Comparison of ENCODE assay signal across 24 cellular contexts in genomic region chr2:16828828-16829160, GRCh38.
A peak's percentile ranks its signal among the peaks of the same experiment; 100 is the strongest.
DNase-seq lines count a peak whose midpoint lies in the region; ATAC-seq, FAIRE-seq and TF ChIP-seq lines count a peak whose summit lies in the region.
"Had no signal": no experiment of that assay in that cellular context is flagged by ENCODE, and none has a peak within 500 bp of the region (broad histone marks: within the 10 kb centered on the region; RNA-seq: fewer than 3 reads in every experiment).

No MANE protein-coding gene starts in this region.

- ATAC-seq in HG03045 (IDR thresholded peaks at IDR 0.05; ENCODE audit: unreplicated experiment) = no peak
- ATAC-seq: A549 had no signal

- FAIRE-seq in bronchial epithelial cell (lab: Jason Lieb, UNC) (no peak), keratinocyte (lab: Jason Lieb, UNC) (no peak)
- FAIRE-seq: A549, GM12892 had no signal

- no peaks in the 10 kb centered on the region for H3K9me2 ChIP-seq in SK-N-SH

- H3K27ac Mint-ChIP-seq in MCF 10A (ENCODE audit: low read depth, unreplicated experiment) = no peak overlapping the region
- H3K27ac Mint-ChIP-seq: CD4-positive, alpha-beta T cell; HFFc6 had no signal

- no peaks in the 10 kb centered on the region for H3K36me3 ChIP-seq in breast epithelium
- no peaks in the 10 kb centered on the region for H3K36me3 ChIP-seq in bronchial epithelial cell (ENCODE audit: control insufficient read depth, insufficient read depth, low read length)
- H3K36me3 ChIP-seq in keratinocyte (ENCODE audit: control insufficient read depth in 2 of 2, extremely low read depth in 1 of 2, insufficient read depth in 2 of 2, low read length in 2 of 2) = no peaks in the 10 kb centered on the region
- H3K36me3 ChIP-seq in SK-N-SH (replicated peaks in 1 of 2; ENCODE audit: control insufficient read depth in 1 of 2, insufficient read depth in 2 of 2, low read length in 1 of 2) = no peaks in the 10 kb centered on the region

- H3K4me2 ChIP-seq in keratinocyte (ENCODE audit: control insufficient read depth, extremely low read depth, insufficient read depth, low read depth, low read length) (peak overlapping the region; percentile 67), SK-N-SH (no peak overlapping the region)
- H3K4me2 ChIP-seq: A549 had no signal

- TF ChIP-seq RAD21 in SK-N-SH (IDR thresholded peaks at IDR 0.05; ENCODE audit: low read length) = no peak

- no peak overlapping the region for H3K4me3 Mint-ChIP-seq in MCF 10A (ENCODE audit: unreplicated experiment)
- H3K4me3 Mint-ChIP-seq: CD4-positive, alpha-beta T cell; HFFc6 had no signal

- H3K9me1 ChIP-seq in keratinocyte (ENCODE audit: control insufficient read depth, extremely low read depth, insufficient read depth, low read length) = no peaks in the 10 kb centered on the region

- H3K27ac ChIP-seq in breast epithelium = no peak overlapping the region
- H3K27ac ChIP-seq in keratinocyte (ENCODE audit: control insufficient read depth, insufficient read depth, low read length) = peak overlapping the region; percentile 8
- H3K27ac ChIP-seq in SK-N-SH (ENCODE audit: low read depth in 2 of 2, low read length in 1 of 2) = no peak overlapping the region
- H3K27ac ChIP-seq: A549 had no signal

- no peaks in the 10 kb centered on the region for H3K27me3 Mint-ChIP-seq in MCF 10A (ENCODE audit: insufficient read depth, unreplicated experiment)
- H3K27me3 Mint-ChIP-seq: CD4-positive, alpha-beta T cell had no signal

- CTCF ChIA-PET in MCF 10A (lab: Yijun Ruan, JAX) (interaction anchor here (0.7 to 1.5 kb wide), 4 partner anchors 55 to 628 kb away, joined by 3 to 4 read pairs (median 3); no protein-coding TSS in a partner anchor), SK-N-SH (lab: Yijun Ruan, JAX) (interaction anchor here (1.2 to 1.3 kb wide), 3 partner anchors 9 to 481 kb away, joined by 3 to 4 read pairs (median 3); no protein-coding TSS in a partner anchor)

- 4% methylated on average over 3 of the region's 3 CpGs for WGBS in SK-N-SH (ENCODE audit: low lambda C conversion rate)

- H3K4me1 ChIP-seq in breast epithelium (no peaks in the 10 kb centered on the region), keratinocyte (ENCODE audit: control insufficient read depth, extremely low read depth, insufficient read depth, low read length) (peaks cover 15% of the 10 kb centered on the region), SK-N-SH (ENCODE audit: control insufficient read depth in 1 of 2, insufficient read depth in 2 of 2, low read depth in 1 of 2, low read length in 1 of 2) (peaks cover 0 to 2% of the 10 kb centered on the region in 2 experiments; a peak in 1 of 4 replicates)
- H3K4me1 ChIP-seq: A549, Caco-2 had no signal

- POLR2A ChIA-PET in MCF 10A (lab: Yijun Ruan, JAX) (interaction anchor here (0.6 kb wide), 1 partner anchor 17 kb away, joined by 3 read pairs; no protein-coding TSS in a partner anchor), SK-N-SH (lab: Yijun Ruan, JAX) (no interaction called here)

- H3K36me3 Mint-ChIP-seq in MCF 10A (ENCODE audit: insufficient read depth, unreplicated experiment) = no peaks in the 10 kb centered on the region

- H3K27me3 ChIP-seq in breast epithelium = no peaks in the 10 kb centered on the region
- H3K27me3 ChIP-seq in bronchial epithelial cell (ENCODE audit: control insufficient read depth, insufficient read depth, low read length) = no peaks in the 10 kb centered on the region
- H3K27me3 ChIP-seq in keratinocyte (ENCODE audit: control insufficient read depth, extremely low read depth, insufficient read depth, low read length) = no peaks in the 10 kb centered on the region
- no peaks in the 10 kb centered on the region for H3K27me3 ChIP-seq in SK-N-SH (ENCODE audit: insufficient read depth)

- H4K20me1 ChIP-seq in keratinocyte (ENCODE audit: control insufficient read depth, extremely low read depth, insufficient read depth, low read length) = no peaks in the 10 kb centered on the region
- no peaks in the 10 kb centered on the region for H4K20me1 ChIP-seq in SK-N-SH (ENCODE audit: insufficient read depth)

- TF ChIP-seq CTCF in MCF 10A (IDR thresholded peaks at IDR 0.05; ENCODE audit: unreplicated experiment) (no peak), breast epithelium (IDR thresholded peaks at IDR 0.05) (no peak), bronchial epithelial cell (IDR thresholded peaks at IDR 0.05; ENCODE audit: insufficient read depth, low read length, severe bottlenecking) (no peak), keratinocyte (optimal IDR thresholded peaks at IDR 0.05 in 1 of 3, IDR thresholded peaks at IDR 0.05 in 1 of 3, conservative IDR thresholded peaks at IDR 0.05 in 1 of 3; ENCODE audit: extremely low read depth in 1 of 3, insufficient read depth in 2 of 3, low read length in 3 of 3) (peak in 1 of 3 experiments; percentile 17), SK-N-SH (IDR thresholded peaks at IDR 0.05) (no peak)

- dilution Hi-C loops in keratinocyte (cut with MboI; ENCODE audit: extremely low pct_ligation_motif_present, low sequenced_read_pairs) = no loop called here

- no peaks in the 10 kb centered on the region for H3K79me2 ChIP-seq in keratinocyte (ENCODE audit: control insufficient read depth, insufficient read depth, low read length)
- H3K79me2 ChIP-seq in SK-N-SH (ENCODE audit: insufficient read depth) = no peaks in the 10 kb centered on the region

- no peaks in the 10 kb centered on the region for H3K9me3 ChIP-seq in breast epithelium
- H3K9me3 ChIP-seq in keratinocyte (ENCODE audit: control insufficient read depth, low read depth, low read length) = no peaks in the 10 kb centered on the region
- no peaks in the 10 kb centered on the region for H3K9me3 ChIP-seq in SK-N-SH
- H3K9me3 ChIP-seq: A549, Caco-2 had no signal

- H3K4me1 Mint-ChIP-seq in MCF 10A (ENCODE audit: insufficient read depth, unreplicated experiment) = no peaks in the 10 kb centered on the region

- intact Hi-C loops in MCF 10A (cut with micrococcal nuclease) = no loop called here
- intact Hi-C loops in breast epithelium (cut with DNase I; ENCODE audit: low total_unique reads) = no loop called here

- H3K9ac ChIP-seq in keratinocyte (ENCODE audit: control insufficient read depth, extremely low read depth, insufficient read depth, low read length) (peak overlapping the region; percentile 9), SK-N-SH (no peak overlapping the region)

- no peak for TF ChIP-seq POLR2A in breast epithelium (IDR thresholded peaks at IDR 0.05)

- H3K9me3 Mint-ChIP-seq in MCF 10A (ENCODE audit: unreplicated experiment) = peaks cover 17% of the 10 kb centered on the region
- H3K9me3 Mint-ChIP-seq: CD4-positive, alpha-beta T cell had no signal

- peak; percentile 13 for DNase-seq in MCF 10A (ENCODE audit: unreplicated experiment)
- DNase-seq in breast epithelium (ENCODE audit: low spot score in 2 of 2) = no peak
- peak; percentile 7 for DNase-seq in bronchial epithelial cell (ENCODE audit: low read depth)
- DNase-seq in keratinocyte (ENCODE audit: low read depth, low spot score) = no peak
- DNase-seq in stimulated activated CD4-positive, alpha-beta T cell treated with anti-CD3 and anti-CD28 coated beads, Interleukin-15, amount 100 ng/mL, for 24 hours = no peak
- no peak for DNase-seq in anterior cingulate cortex (lab: John Stamatoyannopoulos, UW)
- no peak for DNase-seq in SK-N-SH
- DNase-seq: Caco-2; CD4-positive, alpha-beta T cell; HFFc6; IMR-90; Karpas-422; MM.1S; NCI-H1092; NCI-H146; NCI-H2029 treated with DMSO at 0.1 percent for 48 hours; NCI-H2171 treated with DMSO at 0.1 percent for 48 hours; NCI-H446; NCI-H526 treated with DMSO at 0.1 percent for 48 hours; NK-92 treated with Interleukin-12 subunit alpha and Interleukin-12 subunit beta, amount 100 ng/mL, for 24 hours; Right ventricle myocardium superior had no signal

- no peaks in the 10 kb centered on the region for H3F3A ChIP-seq in SK-N-SH (replicated peaks; ENCODE audit: insufficient read depth)

- no peak for TF ChIP-seq EP300 in SK-N-SH (IDR thresholded peaks at IDR 0.05; ENCODE audit: borderline replicate concordance in 1 of 2, low read depth in 1 of 2, low read length in 1 of 2)

- no TSS peak for BruUV-seq in MCF 10A (replicated peaks; lab: Mats Ljungman, UMichigan)

- H2AFZ ChIP-seq in keratinocyte (ENCODE audit: control insufficient read depth, low read length) (peak overlapping the region; percentile 86), SK-N-SH (ENCODE audit: low read depth) (no peak overlapping the region; the same call in 1 of the 2 replicates)

- no peak overlapping the region for H3K4me3 ChIP-seq in breast epithelium
- H3K4me3 ChIP-seq in bronchial epithelial cell (ENCODE audit: low read depth, low read length) = no peak overlapping the region
- H3K4me3 ChIP-seq in keratinocyte (ENCODE audit: control insufficient read depth in 2 of 3, extremely low read depth in 1 of 3, insufficient read depth in 2 of 3, low read depth in 1 of 3, low read length in 3 of 3) = peak overlapping the region in 1 of 3 experiments; percentile 13
- H3K4me3 ChIP-seq in SK-N-SH (ENCODE audit: low read depth in 2 of 2, low read length in 1 of 2) = no peak overlapping the region
- H3K4me3 ChIP-seq: A549 had no signal

TF ChIP-seq in SK-N-SH, 30 proteins besides CTCF, POLR2A, EP300 and RAD21 (continues in another document):
- no peak for TF ChIP-seq EZH2phosphoT487 (IDR thresholded peaks at IDR 0.05; ENCODE audit: borderline replicate concordance, low read depth)
- no peak for TF ChIP-seq GATA2 (CRISPR knock-in tag; IDR thresholded peaks at IDR 0.05)
- no peak for TF ChIP-seq TCF12 (IDR thresholded peaks at IDR 0.05)
- TF ChIP-seq, protein P1, sequence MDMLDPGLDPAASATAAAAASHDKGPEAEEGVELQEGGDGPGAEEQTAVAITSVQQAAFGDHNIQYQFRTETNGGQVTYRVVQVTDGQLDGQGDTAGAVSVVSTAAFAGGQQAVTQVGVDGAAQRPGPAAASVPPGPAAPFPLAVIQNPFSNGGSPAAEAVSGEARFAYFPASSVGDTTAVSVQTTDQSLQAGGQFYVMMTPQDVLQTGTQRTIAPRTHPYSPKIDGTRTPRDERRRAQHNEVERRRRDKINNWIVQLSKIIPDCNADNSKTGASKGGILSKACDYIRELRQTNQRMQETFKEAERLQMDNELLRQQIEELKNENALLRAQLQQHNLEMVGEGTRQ (IDR thresholded peaks at IDR 0.05; ENCODE audit: borderline replicate concordance, low read depth, low read length) = no peak
- no peak for TF ChIP-seq NFIC (IDR thresholded peaks at IDR 0.05; ENCODE audit: borderline replicate concordance)
- no peak for TF ChIP-seq MEF2A (IDR thresholded peaks at IDR 0.05; ENCODE audit: borderline replicate concordance, low read depth)

Comparison
In these comparisons a context has a peak if more than half of its experiments do, and no peak if none do; other contexts are left out.
1. DNase-seq: peak in MCF 10A (single experiment) and bronchial epithelial cell (single experiment); none in breast epithelium (0 of 2), keratinocyte (single experiment), stimulated activated CD4-positive, alpha-beta T cell treated with anti-CD3 and anti-CD28 coated beads, Interleukin-15, amount 100 ng/mL, for 24 hours (single experiment), anterior cingulate cortex (0 of 58) and SK-N-SH (single experiment).